8 cellular contexts compared by ENCODE assay signal in the genomic region with DNA sequence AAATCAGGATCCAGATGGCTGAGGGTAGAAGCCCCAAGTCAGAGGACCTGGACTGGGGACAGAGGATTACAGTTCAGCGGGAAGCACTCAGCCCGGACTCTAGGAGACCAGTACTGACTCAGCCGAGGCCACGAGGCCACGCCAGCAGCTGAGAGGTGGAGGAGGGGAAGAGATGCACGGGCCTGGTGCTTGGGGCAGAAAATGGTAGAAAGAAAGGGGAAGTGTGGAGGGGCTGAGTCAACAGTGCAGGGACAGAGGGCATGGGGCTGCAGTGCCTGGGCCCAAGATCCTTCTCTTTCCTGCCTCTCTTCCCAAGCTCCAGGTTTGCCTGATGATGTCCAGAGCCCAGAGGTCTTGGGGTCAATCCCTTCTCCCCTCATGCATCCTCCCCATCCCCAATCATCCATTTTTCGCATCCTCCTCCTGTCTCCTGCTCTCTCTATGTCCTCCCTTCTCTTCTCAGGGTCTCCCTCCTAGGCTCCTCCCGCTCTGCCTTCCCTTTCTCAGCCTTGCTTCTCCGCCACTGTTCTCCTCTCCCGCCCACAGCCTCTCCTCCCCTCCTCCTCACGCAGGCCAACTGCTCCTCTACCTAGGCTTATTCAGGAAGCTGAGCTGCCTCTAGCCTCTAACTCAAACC. TPM values are rescaled to one million over a fixed set of nuclear protein-coding genes. Genes with fewer than 3 reads are reported as not detected.
DNase-seq lines count a peak whose midpoint lies in the region; ATAC-seq and TF ChIP-seq lines count a peak whose summit lies in the region.

No MANE protein-coding gene starts in this region.

- DNase-seq in ACHN (peak; percentile 84), NCI-H2227 treated with DMSO at 0.1 percent for 48 hours (lab: John Stamatoyannopoulos, UW) (peak; percentile 29), heart right ventricle (peak; percentile 67 to 71), middle frontal gyrus (ENCODE audit: extremely low spot score, low spot score) (no peak), NCI-H1930 (lab: John Stamatoyannopoulos, UW) (no peak)
- DNase-seq in activated naive CD4-positive, alpha-beta T cell treated with anti-CD3 and anti-CD28 coated beads, Interleukin-2, amount 50 U/mL, for 72 hours (ENCODE audit: low spot score in 2 of 2), result peak in 1 of 2 donors; percentile 78

- ATAC-seq in GM19351 (IDR thresholded peaks at IDR 0.05; ENCODE audit: unreplicated experiment) (peak; percentile 63), heart right ventricle (peak; percentile 16 to 66 (median 46))
- peak; percentile 72 to 94 for ATAC-seq in activated naive CD4-positive, alpha-beta T cell treated with anti-CD3 and anti-CD28 coated beads, Interleukin-2, amount 50 U/mL, for 72 hours

- intact Hi-C loops in heart right ventricle (cut with DNase I), result no loop called here

- WGBS in heart right ventricle, 2 donors, result 35 to 45% methylated on average over 11 of the region's 11 CpGs

- H3K27ac ChIP-seq in heart right ventricle (peak overlapping the region in 9 of 10 donors; percentile 80 to 99 (median 95)), rectal smooth muscle tissue (ENCODE audit: low read depth, low read length) (no peak overlapping the region)

- in situ Hi-C loops in ACHN (cut with HindIII; ENCODE audit: low pct_ligation_motif_present, low pct_unique_long_range_greater_than_20kb, low sequenced_read_pairs), result no loop called here

- H3K9me3 Mint-ChIP-seq in activated naive CD4-positive, alpha-beta T cell treated with anti-CD3 and anti-CD28 coated beads, Interleukin-2, amount 50 U/mL, for 72 hours, result no peaks in the 10 kb centered on the region

- H3K4me3 ChIP-seq in heart right ventricle (peak overlapping the region in 4 of 10 donors; percentile 3 to 13 (median 13)), rectal smooth muscle tissue (ENCODE audit: low read length) (peak overlapping the region; percentile 17)

- peaks cover 27 to 28% of the 10 kb centered on the region in 2 donors for H3K36me3 Mint-ChIP-seq in activated naive CD4-positive, alpha-beta T cell treated with anti-CD3 and anti-CD28 coated beads, Interleukin-2, amount 50 U/mL, for 72 hours

- no peak overlapping the region for H3K9ac ChIP-seq in rectal smooth muscle tissue (ENCODE audit: low read length)

- H3K27me3 ChIP-seq in heart right ventricle (no peaks in the 10 kb centered on the region), rectal smooth muscle tissue (ENCODE audit: control insufficient read depth, insufficient read depth, low read length) (no peaks in the 10 kb centered on the region)

- peak overlapping the region; percentile 87 to 91 for H3K27ac Mint-ChIP-seq in activated naive CD4-positive, alpha-beta T cell treated with anti-CD3 and anti-CD28 coated beads, Interleukin-2, amount 50 U/mL, for 72 hours

- H3K36me3 ChIP-seq in heart right ventricle (peaks cover 0 to 73% (median 11%) of the 10 kb centered on the region in 9 donors), rectal smooth muscle tissue (ENCODE audit: control insufficient read depth, insufficient read depth, low read length) (peaks cover 11% of the 10 kb centered on the region)

- TF ChIP-seq CTCF in heart right ventricle (IDR thresholded peaks at IDR 0.05), result no peak

- peaks cover 54 to 100% (median 100%) of the 10 kb centered on the region in 9 donors for H3K4me1 ChIP-seq in heart right ventricle
- H3K4me1 ChIP-seq in rectal smooth muscle tissue (ENCODE audit: control insufficient read depth, insufficient read depth, low read length), result peaks cover 30% of the 10 kb centered on the region

- no peaks in the 10 kb centered on the region for H3K9me3 ChIP-seq in heart right ventricle

RNA-seq across cellular contexts. Expression of gene ARHGEF2, which starts 7.7 kb away (rescaled TPM):
- total RNA-seq in activated naive CD4-positive, alpha-beta T cell treated with anti-CD3 and anti-CD28 coated beads, Interleukin-2, amount 50 U/mL, for 72 hours, result 100 to 1,000 TPM; 131 to 238 TPM
- total RNA-seq in heart right ventricle, result 10 to 100 TPM; 48.6 to 79.8 (median 58.2) TPM
- polyA plus RNA-seq in heart right ventricle, result 10 to 100 TPM; 22.7 to 38.0 TPM

RNA-seq across cellular contexts. Expression of gene RXFP4, which starts 29.2 kb away (rescaled TPM):
- total RNA-seq in activated naive CD4-positive, alpha-beta T cell treated with anti-CD3 and anti-CD28 coated beads, Interleukin-2, amount 50 U/mL, for 72 hours, result not detected
- total RNA-seq in heart right ventricle, result not detected
- under 1 TPM in 1 of 2 donors, not detected in 1; 0.04 TPM for polyA plus RNA-seq in heart right ventricle

RNA-seq across cellular contexts. Expression of gene KHDC4, which starts 36.4 kb away (rescaled TPM):
- 100 to 1,000 TPM in 1 of 2 donors, 10 to 100 TPM in 1; 81.2 to 100 TPM for total RNA-seq in activated naive CD4-positive, alpha-beta T cell treated with anti-CD3 and anti-CD28 coated beads, Interleukin-2, amount 50 U/mL, for 72 hours
- total RNA-seq in heart right ventricle, result 10 to 100 TPM; 17.6 to 30.3 (median 22.0) TPM
- polyA plus RNA-seq in heart right ventricle, result 10 to 100 TPM; 14.3 to 33.8 TPM

RNA-seq across cellular contexts. Expression of gene SSR2, which starts 50.1 kb away (rescaled TPM):
- total RNA-seq in activated naive CD4-positive, alpha-beta T cell treated with anti-CD3 and anti-CD28 coated beads, Interleukin-2, amount 50 U/mL, for 72 hours, result 100 to 1,000 TPM; 178 TPM
- 100 to 1,000 TPM in 2 of 10 donors, 10 to 100 TPM in 8; 70.3 to 124 (median 73.7) TPM for total RNA-seq in heart right ventricle
- polyA plus RNA-seq in heart right ventricle, result 100 to 1,000 TPM in 1 of 2 donors, 10 to 100 TPM in 1; 66.1 to 322 TPM

RNA-seq across cellular contexts. Expression of gene RIT1, which starts 59.5 kb away (rescaled TPM):
- 10 to 100 TPM; 33.1 to 49.2 TPM for total RNA-seq in activated naive CD4-positive, alpha-beta T cell treated with anti-CD3 and anti-CD28 coated beads, Interleukin-2, amount 50 U/mL, for 72 hours
- total RNA-seq in heart right ventricle, result 10 to 100 TPM; 12.8 to 32.3 (median 21.9) TPM
- polyA plus RNA-seq in heart right ventricle, result 10 to 100 TPM; 11.5 to 17.0 TPM

Comparison
In these comparisons a context has a peak if more than half of its experiments do, and no peak if none do; other contexts are left out.
1. DNase-seq: peak in ACHN (single experiment), NCI-H2227 treated with DMSO at 0.1 percent for 48 hours (single experiment) and heart right ventricle (2 of 2); none in middle frontal gyrus (single experiment) and NCI-H1930 (0 of 2).
2. Peak in every context shown above with its lines, with median percentiles within 50 percentile points of each other: ATAC-seq.